2 cellular contexts compared by ENCODE assay signal in genomic region chr21:42218836-42219605, GRCh38.
TF ChIP-seq lines count a peak whose summit lies in the region.

TSS of gene ABCG1 (plus strand) at chr21:42219140. CDS start at chr21:42219263, 123 bp downstream.

TF ChIP-seq in IMR-90, 13 proteins besides CTCF, POLR2A, EP300 and RAD21:
- TF ChIP-seq CEBPB (IDR thresholded peaks at IDR 0.05; ENCODE audit: low read depth, low read length) (no peak), MXI1 (IDR thresholded peaks at IDR 0.05; ENCODE audit: borderline replicate concordance, low read depth, low read length) (no peak), MAFK (IDR thresholded peaks at IDR 0.05; ENCODE audit: low read depth, low read length) (no peak), RFX5 (IDR thresholded peaks at IDR 0.05; ENCODE audit: low read depth, low read length) (no peak), RCOR1 (IDR thresholded peaks at IDR 0.05; ENCODE audit: insufficient replicate concordance, low read length) (no peak), BHLHE40 (IDR thresholded peaks at IDR 0.05; ENCODE audit: low read depth, low read length) (no peak), SMC3 (IDR thresholded peaks at IDR 0.05; ENCODE audit: low read depth, low read length) (no peak), ELK1 (IDR thresholded peaks at IDR 0.05; ENCODE audit: borderline replicate concordance, low read depth, low read length) (no peak), MAZ (IDR thresholded peaks at IDR 0.05; ENCODE audit: borderline replicate concordance, low read depth, low read length) (no peak), CHD1 (IDR thresholded peaks at IDR 0.05; ENCODE audit: low read depth, low read length) (no peak), FOS (IDR thresholded peaks at IDR 0.05; ENCODE audit: low read depth, low read length) (no peak)
- TF ChIP-seq, protein P1, sequence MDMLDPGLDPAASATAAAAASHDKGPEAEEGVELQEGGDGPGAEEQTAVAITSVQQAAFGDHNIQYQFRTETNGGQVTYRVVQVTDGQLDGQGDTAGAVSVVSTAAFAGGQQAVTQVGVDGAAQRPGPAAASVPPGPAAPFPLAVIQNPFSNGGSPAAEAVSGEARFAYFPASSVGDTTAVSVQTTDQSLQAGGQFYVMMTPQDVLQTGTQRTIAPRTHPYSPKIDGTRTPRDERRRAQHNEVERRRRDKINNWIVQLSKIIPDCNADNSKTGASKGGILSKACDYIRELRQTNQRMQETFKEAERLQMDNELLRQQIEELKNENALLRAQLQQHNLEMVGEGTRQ (IDR thresholded peaks at IDR 0.05; ENCODE audit: low read depth, low read length), result no peak

TF ChIP-seq in HepG2, 621 proteins besides CTCF, POLR2A, EP300 and RAD21:
- no peak for TF ChIP-seq ZNF644 (CRISPR knock-in tag; IDR thresholded peaks at IDR 0.05; ENCODE audit: low read depth)
- TF ChIP-seq MAZ (IDR thresholded peaks at IDR 0.05; ENCODE audit: borderline replicate concordance, low read depth, low read length), result no peak
- no peak for TF ChIP-seq MAZ (CRISPR knock-in tag; IDR thresholded peaks at IDR 0.05; ENCODE audit: low read depth)
- no peak for TF ChIP-seq SIX1 (CRISPR knock-in tag; IDR thresholded peaks at IDR 0.05; ENCODE audit: borderline replicate concordance)
- no peak for TF ChIP-seq ZNF552 (CRISPR knock-in tag; IDR thresholded peaks at IDR 0.05; ENCODE audit: borderline replicate concordance)
- no peak for TF ChIP-seq GATAD2A (CRISPR knock-in tag; IDR thresholded peaks at IDR 0.05)
- no peak for TF ChIP-seq ZSCAN29 (CRISPR knock-in tag; conservative IDR thresholded peaks at IDR 0.05)
- TF ChIP-seq KAT2B (IDR thresholded peaks at IDR 0.05; ENCODE audit: borderline replicate concordance, low read depth, low read length), result no peak
- TF ChIP-seq, protein P2, sequence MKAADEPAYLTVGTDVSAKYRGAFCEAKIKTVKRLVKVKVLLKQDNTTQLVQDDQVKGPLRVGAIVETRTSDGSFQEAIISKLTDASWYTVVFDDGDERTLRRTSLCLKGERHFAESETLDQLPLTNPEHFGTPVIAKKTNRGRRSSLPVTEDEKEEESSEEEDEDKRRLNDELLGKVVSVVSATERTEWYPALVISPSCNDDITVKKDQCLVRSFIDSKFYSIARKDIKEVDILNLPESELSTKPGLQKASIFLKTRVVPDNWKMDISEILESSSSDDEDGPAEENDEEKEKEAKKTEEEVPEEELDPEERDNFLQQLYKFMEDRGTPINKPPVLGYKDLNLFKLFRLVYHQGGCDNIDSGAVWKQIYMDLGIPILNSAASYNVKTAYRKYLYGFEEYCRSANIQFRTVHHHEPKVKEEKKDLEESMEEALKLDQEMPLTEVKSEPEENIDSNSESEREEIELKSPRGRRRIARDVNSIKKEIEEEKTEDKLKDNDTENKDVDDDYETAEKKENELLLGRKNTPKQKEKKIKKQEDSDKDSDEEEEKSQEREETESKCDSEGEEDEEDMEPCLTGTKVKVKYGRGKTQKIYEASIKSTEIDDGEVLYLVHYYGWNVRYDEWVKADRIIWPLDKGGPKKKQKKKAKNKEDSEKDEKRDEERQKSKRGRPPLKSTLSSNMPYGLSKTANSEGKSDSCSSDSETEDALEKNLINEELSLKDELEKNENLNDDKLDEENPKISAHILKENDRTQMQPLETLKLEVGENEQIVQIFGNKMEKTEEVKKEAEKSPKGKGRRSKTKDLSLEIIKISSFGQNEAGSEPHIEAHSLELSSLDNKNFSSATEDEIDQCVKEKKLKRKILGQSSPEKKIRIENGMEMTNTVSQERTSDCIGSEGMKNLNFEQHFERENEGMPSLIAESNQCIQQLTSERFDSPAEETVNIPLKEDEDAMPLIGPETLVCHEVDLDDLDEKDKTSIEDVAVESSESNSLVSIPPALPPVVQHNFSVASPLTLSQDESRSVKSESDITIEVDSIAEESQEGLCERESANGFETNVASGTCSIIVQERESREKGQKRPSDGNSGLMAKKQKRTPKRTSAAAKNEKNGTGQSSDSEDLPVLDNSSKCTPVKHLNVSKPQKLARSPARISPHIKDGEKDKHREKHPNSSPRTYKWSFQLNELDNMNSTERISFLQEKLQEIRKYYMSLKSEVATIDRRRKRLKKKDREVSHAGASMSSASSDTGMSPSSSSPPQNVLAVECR (CRISPR knock-in tag; IDR thresholded peaks at IDR 0.05; ENCODE audit: borderline replicate concordance), result no peak
- TF ChIP-seq MAX (IDR thresholded peaks at IDR 0.05), result no peak
- no peak for TF ChIP-seq MYPOP (CRISPR knock-in tag; IDR thresholded peaks at IDR 0.05)
- no peak for TF ChIP-seq HMGA1 (CRISPR knock-in tag; conservative IDR thresholded peaks at IDR 0.05)
- no peak for TF ChIP-seq HHEX (CRISPR knock-in tag; IDR thresholded peaks at IDR 0.05)
- TF ChIP-seq ZNF83 (CRISPR knock-in tag; IDR thresholded peaks at IDR 0.05; ENCODE audit: borderline replicate concordance), result no peak
- no peak for TF ChIP-seq ZNF253 (CRISPR knock-in tag; IDR thresholded peaks at IDR 0.05; ENCODE audit: borderline replicate concordance)
